Comparison of ENCODE assay signal across 1 cellular context in the genomic region with DNA sequence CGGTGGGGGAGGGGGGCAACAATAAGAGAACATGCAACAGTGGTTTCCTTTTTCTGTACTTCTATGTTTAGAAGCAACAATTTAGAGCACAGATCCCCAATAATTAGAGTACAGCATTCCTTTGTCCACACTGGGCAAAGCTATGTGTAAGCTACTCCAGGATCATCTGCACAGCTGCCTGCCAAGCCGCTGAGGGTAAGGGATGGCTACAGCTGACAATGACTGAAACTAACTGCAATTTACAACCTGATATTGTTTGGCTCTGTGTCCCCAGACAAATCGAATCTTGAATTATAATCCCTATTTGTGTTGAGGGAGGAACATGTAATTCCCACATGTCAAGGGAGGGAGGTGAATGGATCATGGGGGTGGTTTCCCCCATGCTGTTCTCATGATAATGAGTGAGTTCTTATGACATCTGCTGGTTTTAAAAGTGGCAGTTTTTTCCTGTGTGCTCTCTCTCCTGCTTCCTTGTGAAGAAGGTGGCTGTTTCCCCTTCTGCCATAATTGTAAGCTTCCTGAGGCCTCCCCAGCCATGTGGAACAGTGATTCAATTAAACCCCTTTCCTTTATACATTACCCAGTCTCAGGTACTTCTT.
TF ChIP-seq lines count a peak whose summit lies in the region.

No MANE protein-coding gene starts in this region.

TF ChIP-seq in HepG2, 621 proteins besides CTCF, POLR2A, EP300 and RAD21 (continued from another document):
- TF ChIP-seq, protein P1, sequence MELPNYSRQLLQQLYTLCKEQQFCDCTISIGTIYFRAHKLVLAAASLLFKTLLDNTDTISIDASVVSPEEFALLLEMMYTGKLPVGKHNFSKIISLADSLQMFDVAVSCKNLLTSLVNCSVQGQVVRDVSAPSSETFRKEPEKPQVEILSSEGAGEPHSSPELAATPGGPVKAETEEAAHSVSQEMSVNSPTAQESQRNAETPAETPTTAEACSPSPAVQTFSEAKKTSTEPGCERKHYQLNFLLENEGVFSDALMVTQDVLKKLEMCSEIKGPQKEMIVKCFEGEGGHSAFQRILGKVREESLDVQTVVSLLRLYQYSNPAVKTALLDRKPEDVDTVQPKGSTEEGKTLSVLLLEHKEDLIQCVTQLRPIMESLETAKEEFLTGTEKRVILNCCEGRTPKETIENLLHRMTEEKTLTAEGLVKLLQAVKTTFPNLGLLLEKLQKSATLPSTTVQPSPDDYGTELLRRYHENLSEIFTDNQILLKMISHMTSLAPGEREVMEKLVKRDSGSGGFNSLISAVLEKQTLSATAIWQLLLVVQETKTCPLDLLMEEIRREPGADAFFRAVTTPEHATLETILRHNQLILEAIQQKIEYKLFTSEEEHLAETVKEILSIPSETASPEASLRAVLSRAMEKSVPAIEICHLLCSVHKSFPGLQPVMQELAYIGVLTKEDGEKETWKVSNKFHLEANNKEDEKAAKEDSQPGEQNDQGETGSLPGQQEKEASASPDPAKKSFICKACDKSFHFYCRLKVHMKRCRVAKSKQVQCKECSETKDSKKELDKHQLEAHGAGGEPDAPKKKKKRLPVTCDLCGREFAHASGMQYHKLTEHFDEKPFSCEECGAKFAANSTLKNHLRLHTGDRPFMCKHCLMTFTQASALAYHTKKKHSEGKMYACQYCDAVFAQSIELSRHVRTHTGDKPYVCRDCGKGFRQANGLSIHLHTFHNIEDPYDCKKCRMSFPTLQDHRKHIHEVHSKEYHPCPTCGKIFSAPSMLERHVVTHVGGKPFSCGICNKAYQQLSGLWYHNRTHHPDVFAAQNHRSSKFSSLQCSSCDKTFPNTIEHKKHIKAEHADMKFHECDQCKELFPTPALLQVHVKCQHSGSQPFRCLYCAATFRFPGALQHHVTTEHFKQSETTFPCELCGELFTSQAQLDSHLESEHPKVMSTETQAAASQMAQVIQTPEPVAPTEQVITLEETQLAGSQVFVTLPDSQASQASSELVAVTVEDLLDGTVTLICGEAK (IDR thresholded peaks at IDR 0.05): no peak
- TF ChIP-seq, protein P1 (CRISPR knock-in tag; IDR thresholded peaks at IDR 0.05): no peak
- TF ChIP-seq ZEB1 (IDR thresholded peaks at IDR 0.05; ENCODE audit: insufficient replicate concordance, low read depth) (no peak), PPARG (CRISPR knock-in tag; conservative IDR thresholded peaks at IDR 0.05) (no peak), STAG1 (CRISPR knock-in tag; IDR thresholded peaks at IDR 0.05) (no peak), PITX1 (CRISPR knock-in tag; IDR thresholded peaks at IDR 0.05) (no peak), NFE2 (CRISPR knock-in tag; IDR thresholded peaks at IDR 0.05) (no peak), GPN1 (CRISPR knock-in tag; IDR thresholded peaks at IDR 0.05; ENCODE audit: borderline replicate concordance) (no peak), ZNF562 (CRISPR knock-in tag; IDR thresholded peaks at IDR 0.05; ENCODE audit: borderline replicate concordance) (no peak), ATF7 (IDR thresholded peaks at IDR 0.05) (no peak), ATF7 (CRISPR knock-in tag; IDR thresholded peaks at IDR 0.05) (no peak), JDP2 (CRISPR knock-in tag; IDR thresholded peaks at IDR 0.05; ENCODE audit: borderline replicate concordance) (no peak), DMTF1 (CRISPR knock-in tag; IDR thresholded peaks at IDR 0.05) (no peak), SRSF4 (IDR thresholded peaks at IDR 0.05; ENCODE audit: low read depth, low read length, poor library complexity, severe bottlenecking) (no peak), HNRNPUL1 (IDR thresholded peaks at IDR 0.05; ENCODE audit: low read depth, low read length) (no peak), SALL2 (CRISPR knock-in tag; IDR thresholded peaks at IDR 0.05) (no peak)
- TF ChIP-seq, protein P2, sequence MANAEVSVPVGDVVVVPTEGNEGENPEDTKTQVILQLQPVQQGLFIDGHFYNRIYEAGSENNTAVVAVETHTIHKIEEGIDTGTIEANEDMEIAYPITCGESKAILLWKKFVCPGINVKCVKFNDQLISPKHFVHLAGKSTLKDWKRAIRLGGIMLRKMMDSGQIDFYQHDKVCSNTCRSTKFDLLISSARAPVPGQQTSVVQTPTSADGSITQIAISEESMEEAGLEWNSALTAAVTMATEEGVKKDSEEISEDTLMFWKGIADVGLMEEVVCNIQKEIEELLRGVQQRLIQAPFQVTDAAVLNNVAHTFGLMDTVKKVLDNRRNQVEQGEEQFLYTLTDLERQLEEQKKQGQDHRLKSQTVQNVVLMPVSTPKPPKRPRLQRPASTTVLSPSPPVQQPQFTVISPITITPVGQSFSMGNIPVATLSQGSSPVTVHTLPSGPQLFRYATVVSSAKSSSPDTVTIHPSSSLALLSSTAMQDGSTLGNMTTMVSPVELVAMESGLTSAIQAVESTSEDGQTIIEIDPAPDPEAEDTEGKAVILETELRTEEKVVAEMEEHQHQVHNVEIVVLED (CRISPR knock-in tag; IDR thresholded peaks at IDR 0.05; ENCODE audit: borderline replicate concordance): no peak
